ENCODE assay signal across 12 cellular contexts in the genomic region with DNA sequence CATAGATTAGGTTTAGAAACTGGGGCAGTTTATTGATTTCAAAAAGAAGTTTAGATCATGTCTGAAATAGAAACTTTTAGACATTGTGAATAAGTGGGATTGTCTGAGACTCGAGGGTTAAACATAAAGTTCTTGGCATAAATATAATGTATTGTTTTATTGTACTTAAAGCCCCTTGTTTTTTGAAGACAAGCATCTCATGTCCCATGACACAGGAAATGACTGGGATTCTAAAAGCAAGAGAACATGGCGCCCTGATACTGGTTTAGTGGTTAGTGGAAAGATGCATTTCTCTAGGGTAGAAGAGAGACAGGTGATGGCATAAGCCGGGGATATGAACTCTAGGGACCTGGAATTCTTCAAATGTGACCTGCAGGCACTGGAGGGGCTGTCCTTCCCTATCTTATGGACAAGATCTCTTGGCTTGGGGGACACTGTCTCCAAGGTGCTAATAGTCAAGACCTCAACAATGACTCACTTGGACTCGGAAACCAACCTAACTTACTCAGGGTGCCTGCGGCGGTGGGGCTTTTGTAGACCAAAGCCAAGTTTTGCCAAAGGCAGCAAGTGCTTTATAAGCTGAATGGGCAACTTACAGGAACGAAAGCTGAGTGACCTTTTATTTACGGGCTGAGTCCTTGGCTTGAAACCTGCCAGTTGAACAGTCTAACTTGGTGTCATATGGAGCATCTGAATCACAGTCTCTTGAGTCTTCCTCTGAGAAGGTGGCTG. TPM values are rescaled to one million over a fixed set of nuclear protein-coding genes. Genes with fewer than 3 reads are reported as not detected.
DNase-seq lines count a peak whose midpoint lies in the region; ATAC-seq, FAIRE-seq and TF ChIP-seq lines count a peak whose summit lies in the region.
"Had no signal": no experiment of that assay in that cellular context is flagged by ENCODE, and none has a peak within 500 bp of the region (broad histone marks: within the 10 kb centered on the region; RNA-seq: fewer than 3 reads in every experiment).

No MANE protein-coding gene starts in this region.

- CTCF ChIA-PET in PC-3 (lab: Charles Lee): no interaction called here

- H3K9me3 Mint-ChIP-seq in activated T-cell treated with anti-CD3 and anti-CD28 coated beads, Interleukin-2, amount 50 U/mL, for 24 hours: no peaks in the 10 kb centered on the region
- H3K9me3 Mint-ChIP-seq in activated naive CD8-positive, alpha-beta T cell (ENCODE audit: low read depth): no peaks in the 10 kb centered on the region

- H3K9me3 ChIP-seq in PC-3 (ENCODE audit: low read length) (no peaks in the 10 kb centered on the region), small intestine (ENCODE audit: control insufficient read depth, low read depth) (no peaks in the 10 kb centered on the region)
- H3K9me3 ChIP-seq: prostate gland had no signal

- H3K79me2 ChIP-seq in PC-3 (ENCODE audit: low read length): peaks cover 51% of the 10 kb centered on the region

- H3K36me3 Mint-ChIP-seq in activated T-cell treated with anti-CD3 and anti-CD28 coated beads, Interleukin-2, amount 50 U/mL, for 24 hours (ENCODE audit: low read depth): peaks cover 17% of the 10 kb centered on the region
- peaks cover 17% of the 10 kb centered on the region for H3K36me3 Mint-ChIP-seq in activated naive CD8-positive, alpha-beta T cell

- no TSS peak for BruUV-seq in PC-3 (replicated peaks; lab: Mats Ljungman, UMichigan)

- peak overlapping the region; percentile 7 for H3K27ac ChIP-seq in PC-3 (ENCODE audit: low read length)
- H3K27ac ChIP-seq in small intestine (ENCODE audit: low read depth in 1 of 2, low read length in 1 of 2): no peak overlapping the region
- H3K27ac ChIP-seq: prostate gland had no signal

- H3K36me3 ChIP-seq in PC-3 (ENCODE audit: low read depth, low read length): no peaks in the 10 kb centered on the region
- no peaks in the 10 kb centered on the region for H3K36me3 ChIP-seq in small intestine (ENCODE audit: control insufficient read depth in 2 of 2, insufficient read depth in 2 of 2, low read length in 2 of 2)
- H3K36me3 ChIP-seq: prostate gland had no signal

- no peaks in the 10 kb centered on the region for H3K27me3 ChIP-seq in PC-3 (ENCODE audit: low read length)
- no peaks in the 10 kb centered on the region for H3K27me3 ChIP-seq in small intestine (ENCODE audit: control insufficient read depth in 2 of 2, insufficient read depth in 2 of 2, low read length in 2 of 2)

- WGBS in small intestine, 3 donors: 80 to 85% (median 83%) methylated on average over 8 of the region's 8 CpGs

- POLR2A ChIA-PET in PC-3 (lab: Charles Lee; ENCODE audit: unreplicated experiment): no interaction called here

- H3K9me2 ChIP-seq in PC-3 (replicated peaks; ENCODE audit: low read length): no peaks in the 10 kb centered on the region

- DNase-seq in activated T-cell treated with anti-CD3 and anti-CD28 coated beads, Interleukin-2, amount 50 U/mL, for 24 hours: peak; percentile 52
- DNase-seq in activated T-cell treated with anti-CD3 and anti-CD28 coated beads for 4 hours: no peak
- peak; percentile 74 for DNase-seq in PC-3
- peak; percentile 40 to 56 for DNase-seq in stimulated activated CD8-positive, alpha-beta memory T cell treated with anti-CD3 and anti-CD28 coated beads, Interleukin-2, amount 100 ng/mL, for 48 hours (ENCODE audit: low read depth in 2 of 2)
- no peak for DNase-seq in NCI-H446 (lab: John Stamatoyannopoulos, UW)
- no peak for DNase-seq in RPMI8226
- DNase-seq in small intestine: no peak
- DNase-seq: left colon, NCI-H2081 had no signal

- no peak for TF ChIP-seq CTCF in PC-3 (conservative IDR thresholded peaks at IDR 0.05; ENCODE audit: low read depth, low read length)

- no peak; the same call in 1 of the 2 replicates for ATAC-seq in PC-3
- ATAC-seq: left colon had no signal

- intact Hi-C loops in PC-3 (cut with micrococcal nuclease): no loop called here

- peak overlapping the region; percentile 16 for H3K4me3 Mint-ChIP-seq in activated T-cell treated with anti-CD3 and anti-CD28 coated beads, Interleukin-2, amount 50 U/mL, for 24 hours
- H3K4me3 Mint-ChIP-seq in activated naive CD8-positive, alpha-beta T cell: peak overlapping the region; percentile 13

- H3K4me1 Mint-ChIP-seq in activated T-cell treated with anti-CD3 and anti-CD28 coated beads, Interleukin-2, amount 50 U/mL, for 24 hours (ENCODE audit: low read depth): peaks cover 71% of the 10 kb centered on the region
- H3K4me1 Mint-ChIP-seq in activated naive CD8-positive, alpha-beta T cell (ENCODE audit: low read depth): peaks cover 61% of the 10 kb centered on the region

- no peak overlapping the region for H3K9ac ChIP-seq in PC-3 (ENCODE audit: low read length)

- H3K27me3 Mint-ChIP-seq in activated T-cell treated with anti-CD3 and anti-CD28 coated beads, Interleukin-2, amount 50 U/mL, for 24 hours: no peaks in the 10 kb centered on the region
- no peaks in the 10 kb centered on the region for H3K27me3 Mint-ChIP-seq in activated naive CD8-positive, alpha-beta T cell

- no peak overlapping the region for H3K4me3 ChIP-seq in PC-3 (ENCODE audit: low read length)
- no peak overlapping the region for H3K4me3 ChIP-seq in small intestine (ENCODE audit: low read depth in 1 of 2, low read length in 2 of 2)
- H3K4me3 ChIP-seq: prostate gland had no signal

- no peak for FAIRE-seq in small intestine (lab: Jason Lieb, UNC)
- FAIRE-seq: GM18507 had no signal

- H4K20me1 ChIP-seq in PC-3 (ENCODE audit: low read length): no peaks in the 10 kb centered on the region

- peak overlapping the region; percentile 96 for H3K27ac Mint-ChIP-seq in activated T-cell treated with anti-CD3 and anti-CD28 coated beads, Interleukin-2, amount 50 U/mL, for 24 hours
- H3K27ac Mint-ChIP-seq in activated naive CD8-positive, alpha-beta T cell: peak overlapping the region; percentile 94

- H3F3A ChIP-seq in PC-3 (ENCODE audit: low read length, unreplicated experiment): peaks cover 5% of the 10 kb centered on the region

- no peak overlapping the region for H3K4me2 ChIP-seq in PC-3 (ENCODE audit: low read length)

- H2AFZ ChIP-seq in PC-3 (ENCODE audit: low read length): no peak overlapping the region

- H3K4me1 ChIP-seq in PC-3 (ENCODE audit: insufficient read depth, low read length): peaks cover 43% of the 10 kb centered on the region
- H3K4me1 ChIP-seq in small intestine (ENCODE audit: control insufficient read depth in 2 of 2, insufficient read depth in 1 of 2, low read depth in 1 of 2, low read length in 1 of 2): no peaks in the 10 kb centered on the region
- H3K4me1 ChIP-seq: prostate gland had no signal

RNA-seq across cellular contexts. Expression of a gene that starts 48.2 kb away (rescaled TPM):
- 148 and 178 TPM in 2 replicates for total RNA-seq in PC-3 (2014; rRNA removed)
- polyA plus RNA-seq in small intestine: 1 to 10 TPM in 1 of 3 donors, under 1 TPM in 2; 0.89 to 1.1 (median 0.95) TPM

Comparison
In these comparisons a context has a peak if more than half of its experiments do, and no peak if none do; other contexts are left out.
1. DNase-seq: peak in activated T-cell treated with anti-CD3 and anti-CD28 coated beads, Interleukin-2, amount 50 U/mL, for 24 hours (single experiment), PC-3 (single experiment) and stimulated activated CD8-positive, alpha-beta memory T cell treated with anti-CD3 and anti-CD28 coated beads, Interleukin-2, amount 100 ng/mL, for 48 hours (2 of 2); none in activated T-cell treated with anti-CD3 and anti-CD28 coated beads for 4 hours (single experiment), NCI-H446 (0 of 2), RPMI8226 (single experiment) and small intestine (single experiment).